In the genomic region with DNA sequence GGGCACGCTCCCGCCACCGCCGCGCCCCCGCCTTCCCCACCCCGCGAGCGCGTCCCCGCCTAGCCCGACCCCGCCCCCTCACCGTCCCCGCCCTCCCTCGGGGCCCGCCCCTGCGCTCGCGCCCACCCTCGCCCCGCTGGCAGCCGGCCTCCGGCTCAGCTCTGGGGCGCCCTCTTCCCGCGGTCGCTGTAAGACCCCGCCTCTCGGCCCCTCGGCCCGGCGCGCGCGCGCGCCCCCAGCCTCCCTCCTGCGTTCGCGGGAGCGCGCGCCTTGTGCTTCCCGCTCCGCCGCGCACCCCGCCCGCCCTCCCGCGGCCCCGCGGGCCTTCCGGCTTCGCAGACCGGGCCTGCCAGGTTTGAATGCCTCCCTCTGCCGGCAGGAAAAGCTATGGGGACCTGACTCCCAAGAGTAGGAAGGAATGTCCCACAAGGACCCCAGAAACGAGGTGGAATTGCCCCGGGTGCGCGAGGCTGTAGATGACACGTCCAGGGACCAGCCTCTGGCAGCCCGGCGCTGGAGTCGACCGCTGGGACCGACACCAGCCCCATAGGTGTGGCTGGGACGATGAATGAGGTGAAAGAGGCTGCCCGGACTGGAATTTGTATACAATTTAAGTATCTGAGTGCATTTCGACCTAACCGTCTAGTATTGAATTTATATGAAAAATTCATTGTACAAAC, we compare ENCODE assay signal across 8 cellular contexts. TPM values are rescaled to one million over a fixed set of nuclear protein-coding genes. Genes with fewer than 3 reads are reported as not detected.
DNase-seq lines count a peak whose midpoint lies in the region; ATAC-seq and TF ChIP-seq lines count a peak whose summit lies in the region.

No MANE protein-coding gene starts in this region.

- H3K4me1 ChIP-seq in osteoblast (ENCODE audit: insufficient read depth, low read length) = peaks cover 18% of the 10 kb centered on the region
- peaks cover 7 to 20% of the 10 kb centered on the region in 2 donors for H3K4me1 ChIP-seq in thoracic aorta (ENCODE audit: control insufficient read depth in 1 of 2, low read depth in 2 of 2)

- H3K4me3 ChIP-seq in NB4 (ENCODE audit: low read depth, low read length) (peak overlapping the region; percentile 73), SK-N-MC (peak overlapping the region; percentile 88), osteoblast (ENCODE audit: insufficient read depth, low read length) (peak overlapping the region; percentile 92), thoracic aorta (peak overlapping the region; percentile 86)

- peak overlapping the region; percentile 89 for H3K9ac ChIP-seq in SK-N-MC (ENCODE audit: insufficient read length)

- H3K9me3 ChIP-seq in SK-N-MC (ENCODE audit: low read depth, low read length) = no peaks in the 10 kb centered on the region
- no peaks in the 10 kb centered on the region for H3K9me3 ChIP-seq in osteoblast (ENCODE audit: low read depth, low read length)
- no peaks in the 10 kb centered on the region for H3K9me3 ChIP-seq in thoracic aorta

- peak overlapping the region; percentile 87 for H3K4me2 ChIP-seq in osteoblast (ENCODE audit: insufficient read depth, low read length)

- TF ChIP-seq POLR2A in GM10847 (IDR thresholded peaks at IDR 0.05; ENCODE audit: extremely low read depth, insufficient read length) = peak; percentile 39
- no peak for TF ChIP-seq POLR2A in NB4 (IDR thresholded peaks at IDR 0.05; ENCODE audit: extremely low read depth, insufficient read length)

- peaks cover 46% of the 10 kb centered on the region for H3K79me2 ChIP-seq in osteoblast (ENCODE audit: insufficient read depth, low read length)

- peaks cover 9% of the 10 kb centered on the region for H4K20me1 ChIP-seq in osteoblast (ENCODE audit: insufficient read depth, low read length)

- H3K9me3 Mint-ChIP-seq in activated naive CD4-positive, alpha-beta T cell treated with anti-CD3 and anti-CD28 coated beads, Interleukin-2, amount 50 U/mL, for 24 hours = no peaks in the 10 kb centered on the region

- DNase-seq in NB4 (ENCODE audit: low read depth) (peak; percentile 96), SK-N-MC (ENCODE audit: low read depth, low spot score) (no peak), glomerular visceral epithelial cell (ENCODE audit: extremely low spot score) (peak; percentile 97), osteoblast (ENCODE audit: insufficient read length, low spot score, missing footprints) (peak; percentile 99), thoracic aorta (ENCODE audit: low spot score) (peak; percentile 76)

- H3K36me3 ChIP-seq in SK-N-MC (ENCODE audit: insufficient read depth, low read length) (no peaks in the 10 kb centered on the region), osteoblast (ENCODE audit: insufficient read depth, low read length) (no peaks in the 10 kb centered on the region), thoracic aorta (no peaks in the 10 kb centered on the region)

- TF ChIP-seq CTCF in NB4 (IDR thresholded peaks at IDR 0.05; ENCODE audit: low read depth, low read length) = peak; percentile 18
- peak; percentile 48 for TF ChIP-seq CTCF in osteoblast (IDR thresholded peaks at IDR 0.05; ENCODE audit: extremely low read depth, low read depth, low read length)
- peak; percentile 58 for TF ChIP-seq CTCF in thoracic aorta (IDR thresholded peaks at IDR 0.05)

- no peaks in the 10 kb centered on the region for H3K27me3 Mint-ChIP-seq in activated naive CD4-positive, alpha-beta T cell treated with anti-CD3 and anti-CD28 coated beads, Interleukin-2, amount 50 U/mL, for 24 hours

- peak overlapping the region; percentile 81 for H2AFZ ChIP-seq in osteoblast (ENCODE audit: low read length)

- H3K27ac ChIP-seq in SK-N-MC (peak overlapping the region; percentile 75; the same call in 1 of the 2 replicates), osteoblast (ENCODE audit: low read depth, low read length) (peak overlapping the region; percentile 87), thoracic aorta (peak overlapping the region; percentile 89 to 95)

- H3K36me3 Mint-ChIP-seq in activated naive CD4-positive, alpha-beta T cell treated with anti-CD3 and anti-CD28 coated beads, Interleukin-2, amount 50 U/mL, for 24 hours = no peaks in the 10 kb centered on the region

- H3K27me3 ChIP-seq in osteoblast (ENCODE audit: insufficient read depth, low read length) (no peaks in the 10 kb centered on the region), thoracic aorta (replicated peaks; ENCODE audit: insufficient read depth) (no peaks in the 10 kb centered on the region)

- peaks cover 37% of the 10 kb centered on the region for H3K4me1 Mint-ChIP-seq in activated naive CD4-positive, alpha-beta T cell treated with anti-CD3 and anti-CD28 coated beads, Interleukin-2, amount 50 U/mL, for 24 hours

- peak; percentile 77 for ATAC-seq in HG02588 (IDR thresholded peaks at IDR 0.05; ENCODE audit: unreplicated experiment)
- ATAC-seq in thoracic aorta (ENCODE audit: insufficient number of reproducible peaks, low FRiP score, low read depth) = peak; percentile 83

- H3K27ac Mint-ChIP-seq in activated naive CD4-positive, alpha-beta T cell treated with anti-CD3 and anti-CD28 coated beads, Interleukin-2, amount 50 U/mL, for 24 hours = peak overlapping the region; percentile 98

- peak overlapping the region; percentile 91 for H3K4me3 Mint-ChIP-seq in activated naive CD4-positive, alpha-beta T cell treated with anti-CD3 and anti-CD28 coated beads, Interleukin-2, amount 50 U/mL, for 24 hours

RNA-seq across cellular contexts. Expression of gene PTBP3, which starts 0.4 kb away (rescaled TPM):
- 41.0 and 42.0 TPM in 2 replicates for total RNA-seq in osteoblast
- total RNA-seq in thoracic aorta = 10 to 100 TPM; 26.5 to 55.6 TPM

RNA-seq across cellular contexts. Expression of gene HSDL2, which starts 46.1 kb away (rescaled TPM):
- 42.3 and 44.2 TPM in 2 replicates for total RNA-seq in osteoblast
- total RNA-seq in thoracic aorta = 10 to 100 TPM; 31.7 to 36.3 TPM
